ENCODE assay signal across 14 cellular contexts in genomic region chr19:54905908-54906511, GRCh38. TPM values are rescaled to one million over a fixed set of nuclear protein-coding genes. Genes with fewer than 3 reads are reported as not detected.
DNase-seq lines count a peak whose midpoint lies in the region; ATAC-seq and TF ChIP-seq lines count a peak whose summit lies in the region.
"Had no signal": no experiment of that assay in that cellular context is flagged by ENCODE, and none has a peak within 500 bp of the region (broad histone marks: within the 10 kb centered on the region; RNA-seq: fewer than 3 reads in every experiment).

Gene NCR1, plus strand, starts transcription at chr19:54906148. Its CDS starts 40 bp downstream, at chr19:54906188.

- no peaks in the 10 kb centered on the region for H3K9me3 ChIP-seq in MG63
- H3K9me3 ChIP-seq: body of pancreas, testis had no signal

- no peaks in the 10 kb centered on the region for H3K36me3 ChIP-seq in MG63

- H3K27ac Mint-ChIP-seq in chondrocyte (ENCODE audit: unreplicated experiment): no peak within 1 kb of the TSS

- intact Hi-C loops in posterior vena cava (cut with DNase I): no loop called here

- no peaks in the 10 kb centered on the region for H3K27me3 ChIP-seq in MG63
- H3K27me3 ChIP-seq: body of pancreas, testis had no signal

- no peaks in the 10 kb centered on the region for H3K36me3 Mint-ChIP-seq in chondrocyte (ENCODE audit: low read depth)

- no peak for TF ChIP-seq CTCF in chondrocyte (IDR thresholded peaks at IDR 0.05)

- H3K4me3 Mint-ChIP-seq in chondrocyte (ENCODE audit: unreplicated experiment): no peak within 1 kb of the TSS

- H3K4me3 ChIP-seq in MG63: no peak within 1 kb of the TSS
- H3K4me3 ChIP-seq: body of pancreas, testis had no signal

- no peak for ATAC-seq in GM18870 (IDR thresholded peaks at IDR 0.05; ENCODE audit: unreplicated experiment)
- ATAC-seq: body of pancreas, PC-3 had no signal

- peak; percentile 36 for DNase-seq in CMK (ENCODE audit: low read depth)
- peak; percentile 20 for DNase-seq in M059J (ENCODE audit: low read depth)
- peak; percentile 67 for DNase-seq in chondrocyte (ENCODE audit: low spot score)
- DNase-seq in posterior vena cava (ENCODE audit: low spot score): peak; percentile 74
- DNase-seq in MG63: no peak
- no peak for DNase-seq in nucleus accumbens (lab: John Stamatoyannopoulos, UW)
- no peak for DNase-seq in kidney glomerular epithelial cell (lab: John Stamatoyannopoulos, UW)
- DNase-seq: body of pancreas; PC-3; stimulated activated CD4-positive, alpha-beta T cell treated with anti-CD3 and anti-CD28 coated beads, Interleukin-2, amount 100 ng/mL, for 24 hours; testis had no signal

- no peaks in the 10 kb centered on the region for H3K4me1 Mint-ChIP-seq in chondrocyte (ENCODE audit: low read depth)

- H3K27me3 Mint-ChIP-seq in chondrocyte (ENCODE audit: low read depth): no peaks in the 10 kb centered on the region

- peaks cover 12% of the 10 kb centered on the region for H3K9me3 Mint-ChIP-seq in chondrocyte (ENCODE audit: low read depth)

RNA-seq across cellular contexts. Expression of gene NCR1, which starts in this region (rescaled TPM):
- not detected in 2 replicates for total RNA-seq in M059J (2014; rRNA removed; shearing (Covaris generic))
- total RNA-seq in chondrocyte (not detected in 3 replicates), posterior vena cava (under 1 TPM in 1 of 2 donors, not detected in 1; 0.29 TPM)
- not detected in 2 replicates for total RNA-seq in MG63 (2014; rRNA removed; shearing (Covaris generic); ENCODE audit: low replicate concordance)
- total RNA-seq: body of pancreas, lung microvascular endothelial cell, PC-3, pulmonary artery endothelial cell had no signal

Comparison
In these comparisons a context has a peak if more than half of its experiments do, and no peak if none do; other contexts are left out.
1. Peak in DNase-seq in M059J; RNA of the gene not detected or under 1 TPM.
2. Peak in DNase-seq in chondrocyte; RNA of the gene not detected or under 1 TPM.
3. Peak in DNase-seq in posterior vena cava; RNA of the gene not detected or under 1 TPM.